24 cellular contexts compared by ENCODE assay signal in genomic region chrX:17544831-17545230, GRCh38.
DNase-seq lines count a peak whose midpoint lies in the region; ATAC-seq, FAIRE-seq and TF ChIP-seq lines count a peak whose summit lies in the region.
"Had no signal": no experiment of that assay in that cellular context is flagged by ENCODE, and none has a peak within 500 bp of the region (broad histone marks: within the 10 kb centered on the region; RNA-seq: fewer than 3 reads in every experiment).

No MANE protein-coding gene starts in this region.

- no peak overlapping the region for H2AFZ ChIP-seq in astrocyte (ENCODE audit: low read depth, low read length)
- H2AFZ ChIP-seq: GM23338 had no signal

- H3K9me3 ChIP-seq in astrocyte (ENCODE audit: insufficient read depth, low read depth, low read length) = no peaks in the 10 kb centered on the region
- no peaks in the 10 kb centered on the region for H3K9me3 ChIP-seq in mucosa of descending colon
- peaks cover 0 to 2% (median 0%) of the 10 kb centered on the region in 11 donors for H3K9me3 ChIP-seq in heart right ventricle
- H3K9me3 ChIP-seq: BLaER1, HAP-1 had no signal

- no peak overlapping the region for H3K4me3 Mint-ChIP-seq in astrocyte (ENCODE audit: unreplicated experiment)
- H3K4me3 Mint-ChIP-seq: CD4-positive, CD25-positive, alpha-beta regulatory T cell; GM23338; HFFc6 had no signal

- FAIRE-seq in GM18507 (lab: Jason Lieb, UNC) (peak; percentile 38), astrocyte (lab: Jason Lieb, UNC) (peak; percentile 73)
- FAIRE-seq: A204.1, D721Med, G401.6 had no signal

- intact Hi-C loops in mucosa of descending colon (cut with DNase I, micrococcal nuclease) = no loop called here
- intact Hi-C loops in heart right ventricle (cut with DNase I) = no loop called here

- no peak overlapping the region for H3K4me2 ChIP-seq in astrocyte (ENCODE audit: low read length)
- H3K4me2 ChIP-seq: BLaER1, GM23338 had no signal

- H3K27ac ChIP-seq in astrocyte (ENCODE audit: low read depth, low read length) (no peak overlapping the region), heart right ventricle (no peak overlapping the region)
- H3K27ac ChIP-seq: BLaER1, HL-60 had no signal

- H4K20me1 ChIP-seq in astrocyte (ENCODE audit: insufficient read depth, low read length) = no peaks in the 10 kb centered on the region

- H3K27ac Mint-ChIP-seq in astrocyte (ENCODE audit: unreplicated experiment) = no peak overlapping the region
- H3K27ac Mint-ChIP-seq: CD4-positive, CD25-positive, alpha-beta regulatory T cell; GM23338; HFFc6 had no signal

- DNase-seq in GM18507 (ENCODE audit: extremely low spot score, insufficient read length, low read depth) (no peak), astrocyte (ENCODE audit: low read depth) (no peak), kidney tubule cell (ENCODE audit: low spot score) (peak; percentile 60), mucosa of descending colon (no peak), amniotic stem cell (lab: John Stamatoyannopoulos, UW) (no peak), heart right ventricle (no peak)
- DNase-seq: CD4-positive, CD25-positive, alpha-beta regulatory T cell; HFFc6; NCI-H1048; NCI-H1417; NCI-H187 treated with DMSO at 0.1 percent for 48 hours; NCI-H2107; NCI-H524; SHP77 treated with DMSO at 0.1 percent for 48 hours; SW 1271 had no signal

- H3K4me1 ChIP-seq in astrocyte (ENCODE audit: insufficient read depth, low read length) (peaks cover 17% of the 10 kb centered on the region), mucosa of descending colon (ENCODE audit: low read depth) (no peaks in the 10 kb centered on the region), heart right ventricle (peaks cover 0 to 10% (median 0%) of the 10 kb centered on the region in 9 donors)

- no peaks in the 10 kb centered on the region for H3K9me3 Mint-ChIP-seq in astrocyte (ENCODE audit: unreplicated experiment)
- H3K9me3 Mint-ChIP-seq: CD4-positive, CD25-positive, alpha-beta regulatory T cell; GM23338; HFFc6 had no signal

- H3K79me2 ChIP-seq in astrocyte (ENCODE audit: insufficient read depth, low read length) = no peaks in the 10 kb centered on the region

- H3K27me3 ChIP-seq in astrocyte (ENCODE audit: insufficient read depth, low read length) (no peaks in the 10 kb centered on the region), heart right ventricle (peaks cover 0 to 4% (median 0%) of the 10 kb centered on the region in 7 donors)

- H3K4me1 Mint-ChIP-seq in astrocyte (ENCODE audit: low read depth, unreplicated experiment) = peaks cover 36% of the 10 kb centered on the region
- H3K4me1 Mint-ChIP-seq: CD4-positive, CD25-positive, alpha-beta regulatory T cell had no signal

- peak; percentile 72 for ATAC-seq in mucosa of descending colon
- ATAC-seq in HG03108 (IDR thresholded peaks at IDR 0.05; ENCODE audit: unreplicated experiment) = no peak
- ATAC-seq in HG03342 (IDR thresholded peaks at IDR 0.05; ENCODE audit: unreplicated experiment) = no peak
- ATAC-seq in heart right ventricle = no peak
- ATAC-seq: GM23338 had no signal

- 96 to 97% methylated on average over 2 of the region's 2 CpGs for WGBS in heart right ventricle, 2 donors

- TF ChIP-seq CTCF in astrocyte (IDR thresholded peaks at IDR 0.05; ENCODE audit: insufficient read depth, low read depth, low read length) (no peak), mucosa of descending colon (IDR thresholded peaks at IDR 0.05) (no peak), heart right ventricle (IDR thresholded peaks at IDR 0.05) (no peak)

- H3K27me3 Mint-ChIP-seq in astrocyte (ENCODE audit: low read depth, unreplicated experiment) = no peaks in the 10 kb centered on the region
- H3K27me3 Mint-ChIP-seq: CD4-positive, CD25-positive, alpha-beta regulatory T cell had no signal

- no peaks in the 10 kb centered on the region for H3K36me3 ChIP-seq in astrocyte (ENCODE audit: insufficient read depth, low read length)
- H3K36me3 ChIP-seq in mucosa of descending colon (ENCODE audit: low read depth) = no peaks in the 10 kb centered on the region
- no peaks in the 10 kb centered on the region for H3K36me3 ChIP-seq in heart right ventricle
- H3K36me3 ChIP-seq: BLaER1, HAP-1 had no signal

- H3K4me3 ChIP-seq in astrocyte (ENCODE audit: insufficient read depth, low read depth, low read length) (no peak overlapping the region), mucosa of descending colon (no peak overlapping the region), heart right ventricle (no peak overlapping the region)
- H3K4me3 ChIP-seq: BLaER1, GM23338, HAP-1 had no signal

- no peak overlapping the region for H3K9ac ChIP-seq in astrocyte (ENCODE audit: low read length)
- H3K9ac ChIP-seq: BLaER1 had no signal

- no peaks in the 10 kb centered on the region for H3K36me3 Mint-ChIP-seq in astrocyte (ENCODE audit: low read depth, unreplicated experiment)
- H3K36me3 Mint-ChIP-seq: CD4-positive, CD25-positive, alpha-beta regulatory T cell had no signal
